In genomic region chr4:94284889-94285288, GRCh38 we compare ENCODE assay signal across 20 cellular contexts.
DNase-seq lines count a peak whose midpoint lies in the region; ATAC-seq and TF ChIP-seq lines count a peak whose summit lies in the region.
"Had no signal": no experiment of that assay in that cellular context is flagged by ENCODE, and none has a peak within 500 bp of the region (broad histone marks: within the 10 kb centered on the region; RNA-seq: fewer than 3 reads in every experiment).

No MANE protein-coding gene starts in this region.

- H3K27ac ChIP-seq in MM.1S (ENCODE audit: low read length), result no peak overlapping the region
- H3K27ac ChIP-seq: BLaER1, SK-N-MC had no signal

- ATAC-seq in GM18502 (IDR thresholded peaks at IDR 0.05; ENCODE audit: poor library complexity, unreplicated experiment) (peak; percentile 52), GM19452 (IDR thresholded peaks at IDR 0.05; ENCODE audit: unreplicated experiment) (peak; percentile 74), HG02763 (IDR thresholded peaks at IDR 0.05; ENCODE audit: unreplicated experiment) (peak; percentile 51), GM18519 (IDR thresholded peaks at IDR 0.05; ENCODE audit: low FRiP score, unreplicated experiment) (no peak)
- ATAC-seq: GM23338, K562, Right ventricle myocardium inferior, T-cell had no signal

- no peaks in the 10 kb centered on the region for H3K9me2 ChIP-seq in MM.1S (replicated peaks; ENCODE audit: insufficient read depth, low read length)

- H3K4me2 ChIP-seq in MM.1S (ENCODE audit: low read depth, low read length), result no peak overlapping the region
- H3K4me2 ChIP-seq: BLaER1, GM23338 had no signal

- H3K36me3 ChIP-seq in MM.1S (replicated peaks; ENCODE audit: insufficient read depth, low read length), result peaks cover 8% of the 10 kb centered on the region; the same call in 1 of the 2 replicates

- DNase-seq in MM.1S, result peak; percentile 30
- no peak for DNase-seq in activated T-cell treated with anti-CD3 and anti-CD28 coated beads, Interleukin-2, amount 50 U/mL, for 1 hour
- no peak for DNase-seq in NCI-H2081 treated with DMSO at 0.1 percent for 48 hours (lab: John Stamatoyannopoulos, UW)
- no peak for DNase-seq in globus pallidus (ENCODE audit: low spot score)
- DNase-seq: 8988T; CD8-positive, alpha-beta memory T cell; NCI-H1048; NCI-H146; NCI-H2227 treated with DMSO at 0.1 percent for 48 hours; T-cell; T1000 had no signal

- TF ChIP-seq CTCF in MM.1S (IDR thresholded peaks at IDR 0.05; ENCODE audit: low read length), result no peak

- H3K9me3 ChIP-seq in MM.1S (replicated peaks; ENCODE audit: insufficient read depth, low read length), result no peaks in the 10 kb centered on the region
- H3K9me3 ChIP-seq: BLaER1 had no signal

- H3K4me1 ChIP-seq in MM.1S (ENCODE audit: low read length), result peaks cover 8% of the 10 kb centered on the region; the same call in 1 of the 2 replicates
- H3K4me1 ChIP-seq: BLaER1 had no signal

- peaks cover 5% of the 10 kb centered on the region; the same call in 1 of the 2 replicates for H3F3A ChIP-seq in MM.1S (ENCODE audit: insufficient read depth, low read length)

- no peak overlapping the region for H2AFZ ChIP-seq in MM.1S (ENCODE audit: low read length)
- H2AFZ ChIP-seq: GM23338 had no signal

- no peaks in the 10 kb centered on the region for H3K79me2 ChIP-seq in MM.1S (ENCODE audit: low read length)

- no peak overlapping the region for H3K4me3 ChIP-seq in MM.1S (ENCODE audit: low read length)
- H3K4me3 ChIP-seq: BLaER1, GM23338, K562, SK-N-MC had no signal

- H3K9ac ChIP-seq in MM.1S (ENCODE audit: low read length), result no peak overlapping the region
- H3K9ac ChIP-seq: BLaER1 had no signal

- no peaks in the 10 kb centered on the region for H4K20me1 ChIP-seq in MM.1S (ENCODE audit: insufficient read depth, low read length)
- H4K20me1 ChIP-seq: BLaER1 had no signal

- no peaks in the 10 kb centered on the region for H3K27me3 ChIP-seq in MM.1S (replicated peaks; ENCODE audit: insufficient read depth, low read length)
- H3K27me3 ChIP-seq: BLaER1 had no signal
